Comparison of ENCODE assay signal across 20 cellular contexts in the genomic region with DNA sequence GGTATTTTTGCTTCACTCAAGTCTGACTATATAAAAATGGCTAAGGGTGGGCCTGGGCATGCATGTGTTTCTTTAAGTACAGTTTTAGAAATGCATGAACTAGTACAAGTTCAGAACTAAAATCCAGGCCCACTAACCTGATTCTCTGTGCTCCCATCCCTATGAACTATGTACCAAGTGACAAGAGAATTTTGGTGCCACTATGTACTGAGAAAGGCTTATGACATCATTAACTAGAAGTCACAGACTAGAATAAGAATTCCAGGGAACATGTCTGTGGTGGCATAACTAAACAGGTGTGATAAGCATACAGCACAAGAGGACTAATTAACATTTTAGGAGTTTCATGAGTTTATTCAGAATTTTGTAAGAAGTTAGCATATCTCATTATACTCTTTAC. TPM values are rescaled to one million over a fixed set of nuclear protein-coding genes. Genes with fewer than 3 reads are reported as not detected.
"Had no signal": no experiment of that assay in that cellular context is flagged by ENCODE, and none has a peak within 500 bp of the region (broad histone marks: within the 10 kb centered on the region; RNA-seq: fewer than 3 reads in every experiment).

No MANE protein-coding gene starts in this region.

- H3K27ac ChIP-seq: KMS-11, SJSA1, SK-N-MC had no signal

- H3K4me1 ChIP-seq: SJSA1 had no signal

- H3K4me2 ChIP-seq: KMS-11 had no signal

- H3K27me3 ChIP-seq: SJSA1 had no signal

- DNase-seq: Kasumi-1; MV-4-11; NCI-H1048; NCI-H1105; NCI-H1694; NCI-H187 treated with DMSO at 0.1 percent for 48 hours; NCI-H2029 treated with DMSO at 0.1 percent for 48 hours; NCI-H2171 treated with DMSO at 0.1 percent for 48 hours; NCI-H2227 treated with DMSO at 0.1 percent for 48 hours; NCI-H524; NCI-H526 treated with DMSO at 0.1 percent for 48 hours; NK-92 treated with Interleukin-12 subunit alpha and Interleukin-12 subunit beta, amount 100 ng/mL, for 24 hours; SIG-M5 had no signal

- H3K4me3 ChIP-seq: SJSA1, SK-N-MC had no signal

- H3K9me3 ChIP-seq: SJSA1 had no signal

- H3K36me3 ChIP-seq: SJSA1 had no signal

- H3K9ac ChIP-seq: KMS-11 had no signal

- ATAC-seq: Panc1, PC-3, Right ventricle myocardium inferior had no signal

RNA-seq across cellular contexts. Expression of a gene that starts 16.1 kb away (rescaled TPM):
- total RNA-seq: OCI-LY7 had no signal
